ENCODE assay signal across 10 cellular contexts in genomic region chr12:9740109-9740750, GRCh38. TPM values are rescaled to one million over a fixed set of nuclear protein-coding genes. Genes with fewer than 3 reads are reported as not detected.
DNase-seq lines count a peak whose midpoint lies in the region; ATAC-seq, FAIRE-seq and TF ChIP-seq lines count a peak whose summit lies in the region.
"Had no signal": no experiment of that assay in that cellular context is flagged by ENCODE, and none has a peak within 500 bp of the region (broad histone marks: within the 10 kb centered on the region; RNA-seq: fewer than 3 reads in every experiment).

No MANE protein-coding gene starts in this region.

- H3K27me3 Mint-ChIP-seq in astrocyte (ENCODE audit: low read depth, unreplicated experiment) (no peaks in the 10 kb centered on the region), memory B cell (no peaks in the 10 kb centered on the region)

- H3K36me3 ChIP-seq in astrocyte (ENCODE audit: insufficient read depth, low read length) = no peaks in the 10 kb centered on the region

- no peaks in the 10 kb centered on the region for H3K4me1 ChIP-seq in astrocyte (ENCODE audit: insufficient read depth, low read length)

- H3K4me2 ChIP-seq in astrocyte (ENCODE audit: low read length) = peak overlapping the region; percentile 46

- no peak overlapping the region for H3K27ac Mint-ChIP-seq in astrocyte (ENCODE audit: unreplicated experiment)
- peak overlapping the region; percentile 96 for H3K27ac Mint-ChIP-seq in memory B cell

- H3K4me3 Mint-ChIP-seq in astrocyte (ENCODE audit: unreplicated experiment) (no peak overlapping the region), memory B cell (peak overlapping the region; percentile 80)

- H3K9me3 ChIP-seq in astrocyte (ENCODE audit: insufficient read depth, low read depth, low read length) = no peaks in the 10 kb centered on the region

- H3K36me3 Mint-ChIP-seq in astrocyte (ENCODE audit: low read depth, unreplicated experiment) = no peaks in the 10 kb centered on the region
- H3K36me3 Mint-ChIP-seq in memory B cell = peaks cover 7% of the 10 kb centered on the region

- no peak overlapping the region for H3K4me3 ChIP-seq in astrocyte (ENCODE audit: insufficient read depth, low read depth, low read length)

- no peak overlapping the region for H3K9ac ChIP-seq in astrocyte (ENCODE audit: low read length)

- no peak for FAIRE-seq in astrocyte (lab: Jason Lieb, UNC)

- no peak overlapping the region for H3K27ac ChIP-seq in astrocyte (ENCODE audit: low read depth, low read length)

- peak in 4 of 6 experiments; percentile 14 to 54 (median 44) for DNase-seq in stimulated activated naive CD4-positive, alpha-beta T cell (lab: John Stamatoyannopoulos, UW)
- no peak for DNase-seq in stimulated activated naive CD4-positive, alpha-beta T cell treated with Interleukin-2 at 50 U/mL for 16 hours (lab: John Stamatoyannopoulos, UW)
- no peak for DNase-seq in astrocyte (ENCODE audit: low read depth)
- DNase-seq in memory B cell (ENCODE audit: low spot score in 2 of 2) = no peak
- no peak for DNase-seq in NCI-H1436 treated with DMSO at 0.1 percent for 48 hours (lab: John Stamatoyannopoulos, UW)
- no peak for DNase-seq in cortex of kidney (lab: John Stamatoyannopoulos, UW)
- no peak for DNase-seq in NCI-H446 treated with DMSO at 0.1 percent for 48 hours (lab: John Stamatoyannopoulos, UW)
- DNase-seq: DND-41, NCI-H345 had no signal

- H2AFZ ChIP-seq in astrocyte (ENCODE audit: low read depth, low read length) = no peak overlapping the region

- H3K9me3 Mint-ChIP-seq in astrocyte (ENCODE audit: unreplicated experiment) (no peaks in the 10 kb centered on the region), memory B cell (no peaks in the 10 kb centered on the region)

- peaks cover 2% of the 10 kb centered on the region for H3K27me3 ChIP-seq in astrocyte (ENCODE audit: insufficient read depth, low read length)

- no peak for TF ChIP-seq CTCF in astrocyte (IDR thresholded peaks at IDR 0.05; ENCODE audit: insufficient read depth, low read depth, low read length)

- H3K79me2 ChIP-seq in astrocyte (ENCODE audit: insufficient read depth, low read length) = no peaks in the 10 kb centered on the region

- no peaks in the 10 kb centered on the region for H4K20me1 ChIP-seq in astrocyte (ENCODE audit: insufficient read depth, low read length)

- H3K4me1 Mint-ChIP-seq in astrocyte (ENCODE audit: low read depth, unreplicated experiment) (peaks cover 2% of the 10 kb centered on the region), memory B cell (peaks cover 47% of the 10 kb centered on the region)

- ATAC-seq in memory B cell (ENCODE audit: low read depth) = peak; percentile 66
- ATAC-seq in GM18517 (IDR thresholded peaks at IDR 0.05; ENCODE audit: unreplicated experiment) = no peak

RNA-seq across cellular contexts. Expression of gene CLECL1, which starts 7.3 kb away (rescaled TPM):
- total RNA-seq in astrocyte = not detected in 2 replicates

RNA-seq across cellular contexts. Expression of gene CD69, which starts 20.5 kb away (rescaled TPM):
- total RNA-seq in astrocyte = 0.18 TPM in 1 of 2 replicates, not detected in the other

Comparison
In these comparisons a context has a peak if more than half of its experiments do, and no peak if none do; other contexts are left out.
1. DNase-seq: peak in stimulated activated naive CD4-positive, alpha-beta T cell (4 of 6); none in stimulated activated naive CD4-positive, alpha-beta T cell treated with Interleukin-2 at 50 U/mL for 16 hours (single experiment), astrocyte (single experiment), memory B cell (0 of 2), NCI-H1436 treated with DMSO at 0.1 percent for 48 hours (single experiment), cortex of kidney (single experiment) and NCI-H446 treated with DMSO at 0.1 percent for 48 hours (single experiment).